Comparison of ENCODE assay signal across 8 cellular contexts in genomic region chr6:116100419-116101297, GRCh38. TPM values are rescaled to one million over a fixed set of nuclear protein-coding genes. Genes with fewer than 3 reads are reported as not detected.
DNase-seq lines count a peak whose midpoint lies in the region; ATAC-seq lines count a peak whose summit lies in the region.

TSS of gene NT5DC1 (plus strand) at chr6:116100853. CDS start at chr6:116100931, 78 bp downstream.

- DNase-seq in DMS114 treated with DMSO at 0.1 percent for 48 hours (lab: John Stamatoyannopoulos, UW; ENCODE audit: unreplicated experiment) (peak; percentile 62), OCI-M1 (lab: John Stamatoyannopoulos, UW) (peak; percentile 91), activated T-cell treated with anti-CD3 and anti-CD28 coated beads for 48 hours (ENCODE audit: low read depth) (peak; percentile 86)
- DNase-seq in stimulated activated CD8-positive, alpha-beta memory T cell treated with anti-CD3 and anti-CD28 coated beads, Interleukin-7, amount 100 ng/mL, for 48 hours (ENCODE audit: extremely low read depth in 1 of 2, low read depth in 1 of 2): peak; percentile 70 to 73

- H3K4me1 ChIP-seq in HUES48 (ENCODE audit: control insufficient read depth, insufficient read depth, low read length) (peaks cover 35% of the 10 kb centered on the region), esophagus (ENCODE audit: control insufficient read depth in 2 of 2, insufficient read depth in 2 of 2, low read length in 1 of 2) (peaks cover 2 to 4% of the 10 kb centered on the region in 2 donors), muscle layer of duodenum (ENCODE audit: control insufficient read depth in 1 of 2, insufficient read depth in 2 of 2, low read length in 2 of 2) (peaks cover 10 to 27% of the 10 kb centered on the region in 2 donors)

- H3K9ac ChIP-seq in HUES48 (ENCODE audit: low read depth, low read length): peak within 1 kb of the TSS; percentile 94

- H3K4me3 ChIP-seq in HUES48 (ENCODE audit: low read depth, low read length): peak within 1 kb of the TSS; percentile 79
- peak within 1 kb of the TSS; percentile 69 to 95 for H3K4me3 ChIP-seq in esophagus (ENCODE audit: low read depth in 1 of 2, low read length in 2 of 2)
- peak within 1 kb of the TSS; percentile 88 to 90 for H3K4me3 ChIP-seq in muscle layer of duodenum (ENCODE audit: low read depth in 1 of 2, low read length in 2 of 2)

- ATAC-seq in GM21423 (IDR thresholded peaks at IDR 0.05; ENCODE audit: unreplicated experiment): peak; percentile 84

- 0 out of 2 replicates have a peak, but pooled peaks cover 3% of the 10 kb centered on the region for H3K27me3 ChIP-seq in HUES48 (ENCODE audit: control insufficient read depth, insufficient read depth, low read length)
- no peaks in the 10 kb centered on the region for H3K27me3 ChIP-seq in esophagus (ENCODE audit: control insufficient read depth in 1 of 2, insufficient read depth in 2 of 2, low read length in 2 of 2)
- H3K27me3 ChIP-seq in muscle layer of duodenum (ENCODE audit: low read depth, low read length): no peaks in the 10 kb centered on the region

- H3K27ac ChIP-seq in HUES48 (ENCODE audit: low read depth, low read length) (peak within 1 kb of the TSS; percentile 97), esophagus (ENCODE audit: low read depth in 2 of 2, low read length in 1 of 2) (peak within 1 kb of the TSS; percentile 98), muscle layer of duodenum (ENCODE audit: low read length) (peak within 1 kb of the TSS; percentile 68)

- H3K9me3 ChIP-seq in HUES48 (ENCODE audit: control insufficient read depth, insufficient read depth, low read length): peaks cover 11% of the 10 kb centered on the region; the same call in 1 of the 2 replicates
- no peaks in the 10 kb centered on the region for H3K9me3 ChIP-seq in esophagus (ENCODE audit: control insufficient read depth in 2 of 2, insufficient read depth in 1 of 2, low read depth in 1 of 2, low read length in 1 of 2)
- peaks cover 4 to 5% of the 10 kb centered on the region in 2 donors for H3K9me3 ChIP-seq in muscle layer of duodenum (ENCODE audit: control insufficient read depth in 1 of 2, low read length in 2 of 2)

- WGBS in esophagus, 2 donors: 0 to 1% methylated on average over 83 to 87 of the region's 87 CpGs

- H3K36me3 ChIP-seq in HUES48 (ENCODE audit: control insufficient read depth, insufficient read depth, low read length) (0 out of 2 replicates have a peak, but pooled peaks cover 9% of the 10 kb centered on the region), esophagus (ENCODE audit: control insufficient read depth in 2 of 2, insufficient read depth in 2 of 2, low read length in 1 of 2) (peaks cover 0 to 4% of the 10 kb centered on the region in 2 donors), muscle layer of duodenum (ENCODE audit: control insufficient read depth in 1 of 2, insufficient read depth in 2 of 2, low read length in 2 of 2) (peaks cover 0 to 3% of the 10 kb centered on the region in 2 donors)

RNA-seq across cellular contexts. Expression of gene NT5DC1, which starts in this region (rescaled TPM):
- 10 to 100 TPM in 1 of 2 donors, 1 to 10 TPM in 1; 4.0 to 18.1 TPM for polyA plus RNA-seq in esophagus

Comparison
In these comparisons a context has a peak if more than half of its experiments do, and no peak if none do; other contexts are left out.
1. Peak in every context shown above with its lines: DNase-seq, ATAC-seq, H3K4me3 ChIP-seq and H3K27ac ChIP-seq.